In genomic region chr4:141039156-141039555, GRCh38 we compare ENCODE assay signal across 25 cellular contexts.
"Had no signal": no experiment of that assay in that cellular context is flagged by ENCODE, and none has a peak within 500 bp of the region (broad histone marks: within the 10 kb centered on the region; RNA-seq: fewer than 3 reads in every experiment).

No MANE protein-coding gene starts in this region.

- H3K36me3 ChIP-seq: colonic mucosa, esophagus muscularis mucosa, esophagus squamous epithelium, gastrocnemius medialis, gastroesophageal sphincter, heart left ventricle, heart right ventricle had no signal

- DNase-seq: colonic mucosa; cortex of kidney; dermis blood vessel endothelial cell; dorsolateral prefrontal cortex; effector CD4-positive, alpha-beta T cell; effector CD8-positive, alpha-beta T cell; effector memory CD4-positive, alpha-beta T cell; effector memory CD8-positive, alpha-beta T cell; endodermal cell; erythroblast; esophagus squamous epithelium; foreskin fibroblast; foreskin keratinocyte; foreskin melanocyte; gastrocnemius medialis; glutamatergic neuron; head of caudate nucleus; heart left ventricle; heart right ventricle had no signal

- H3K27me3 ChIP-seq: colonic mucosa, dorsolateral prefrontal cortex, esophagus muscularis mucosa, esophagus squamous epithelium, foreskin keratinocyte, gastrocnemius medialis, gastroesophageal sphincter, heart left ventricle, heart right ventricle had no signal

- H3K4me3 Mint-ChIP-seq: dendritic cell treated with granulocyte-macrophage colony-stimulating factor and Interleukin-4, amounts not matched to agents 40 ng/mL and 50 ng/mL, for 4 days; effector memory CD8-positive, alpha-beta T cell; endodermal cell had no signal

- H3K27ac ChIP-seq: colonic mucosa, coronary artery, dorsolateral prefrontal cortex, epithelial cell of prostate, esophagus muscularis mucosa, esophagus squamous epithelium, foreskin keratinocyte, gastrocnemius medialis, gastroesophageal sphincter, heart left ventricle, heart right ventricle had no signal

- H3K9me3 ChIP-seq: colonic mucosa, esophagus squamous epithelium, gastrocnemius medialis, gastroesophageal sphincter, heart right ventricle had no signal

- H3K27ac Mint-ChIP-seq: dendritic cell treated with granulocyte-macrophage colony-stimulating factor and Interleukin-4, amounts not matched to agents 40 ng/mL and 50 ng/mL, for 4 days; effector memory CD8-positive, alpha-beta T cell; endodermal cell had no signal

- H3K27me3 Mint-ChIP-seq: dendritic cell treated with granulocyte-macrophage colony-stimulating factor and Interleukin-4, amounts not matched to agents 40 ng/mL and 50 ng/mL, for 4 days; effector memory CD8-positive, alpha-beta T cell had no signal

- H3K4me1 ChIP-seq: colonic mucosa, esophagus squamous epithelium, foreskin keratinocyte had no signal

- ATAC-seq: effector memory CD8-positive, alpha-beta T cell; esophagus mucosa; foreskin keratinocyte; gastrocnemius medialis; gastroesophageal sphincter; heart left ventricle had no signal

- H3K9me3 Mint-ChIP-seq: endodermal cell had no signal

- H3K4me3 ChIP-seq: colonic mucosa, coronary artery, dorsolateral prefrontal cortex, esophagus muscularis mucosa, esophagus squamous epithelium, gastrocnemius medialis, gastroesophageal sphincter, heart left ventricle, heart right ventricle had no signal
